Comparison of ENCODE assay signal across 35 cellular contexts in the genomic region with DNA sequence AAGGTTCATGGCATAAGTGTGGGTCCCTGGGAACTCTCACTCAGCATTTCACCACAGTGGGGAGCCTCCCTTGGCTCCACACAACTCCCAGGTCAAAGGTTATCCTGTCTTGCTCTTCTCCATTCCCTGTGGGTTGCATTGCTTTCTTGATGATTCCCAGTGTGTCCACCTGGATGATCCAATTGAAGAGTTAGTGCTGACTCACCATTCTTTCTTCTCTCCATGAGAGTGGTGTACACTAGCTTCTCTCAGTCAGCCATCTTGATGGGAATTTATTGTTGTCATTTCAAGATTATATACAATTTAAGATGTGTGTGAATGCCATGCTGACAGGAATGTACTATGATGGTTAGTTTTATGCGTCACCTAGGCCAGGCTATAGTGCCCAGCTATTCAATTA. TPM values are rescaled to one million over a fixed set of nuclear protein-coding genes. Genes with fewer than 3 reads are reported as not detected.
"Had no signal": no experiment of that assay in that cellular context is flagged by ENCODE, and none has a peak within 500 bp of the region (broad histone marks: within the 10 kb centered on the region; RNA-seq: fewer than 3 reads in every experiment).

No MANE protein-coding gene starts in this region.

- H3K9ac ChIP-seq: parathyroid adenoma had no signal

- H3K4me2 ChIP-seq: smooth muscle cell had no signal

- H3K36me3 Mint-ChIP-seq: stimulated activated memory B cell treated with anti-CD40 and anti-IgM and Interleukin-4, amounts not matched to agents 10 μg/mL and 1 μg/mL and 100 μg/mL, for 72 hours; type B pancreatic cell had no signal

- H3K4me1 Mint-ChIP-seq: nephron progenitor cell; neural crest cell; stimulated activated memory B cell treated with anti-CD40 and anti-IgM and Interleukin-4, amounts not matched to agents 10 μg/mL and 1 μg/mL and 100 μg/mL, for 72 hours; stimulated activated naive CD8-positive, alpha-beta T cell treated with anti-CD3 and anti-CD28 coated beads, Interleukin-15, amount 100 ng/mL, for 72 hours had no signal

- DNase-seq: naive thymus-derived CD8-positive, alpha-beta T cell; nephron progenitor cell; nucleus accumbens; ovary; psoas muscle; right cardiac atrium; spleen; stimulated activated CD4-positive, alpha-beta T cell treated with anti-CD3 and anti-CD28 coated beads, Interleukin-12 subunit alpha, Interleukin-12 subunit beta, amount 100 ng/mL, for 4 hours; stimulated activated CD4-positive, alpha-beta T cell treated with anti-CD3 and anti-CD28 coated beads, Interleukin-1b, Interleukin-23, amount 100 ng/mL, for 48 hours; stimulated activated CD4-positive, alpha-beta T cell treated with anti-CD3 and anti-CD28 coated beads, Interleukin-4, amount 100 ng/mL, for 1 hour; stimulated activated CD4-positive, alpha-beta T cell treated with anti-CD3 and anti-CD28 coated beads, Interleukin-4, amount 100 ng/mL, for 4 hours; stimulated activated CD8-positive, alpha-beta memory T cell treated with anti-CD3 and anti-CD28 coated beads, Interleukin-4, amount 100 ng/mL, for 48 hours; stimulated activated naive CD4-positive, alpha-beta T cell; stimulated activated naive CD8-positive, alpha-beta T cell treated with anti-CD3 and anti-CD28 coated beads, Interleukin-15, amount 100 ng/mL, for 72 hours; stimulated activated naive CD8-positive, alpha-beta T cell treated with anti-CD3 and anti-CD28 coated beads, Interleukin-15, Interleukin-2, amounts not matched to agents 100 U/mL and 50 U/mL, for 24 hours; substantia nigra; testis; tibial artery; transverse colon; upper lobe of right lung; uterus had no signal

- H2AFZ ChIP-seq: parathyroid adenoma had no signal

- H3K4me1 ChIP-seq: parathyroid adenoma, psoas muscle, spleen, suprapubic skin, testis, tibial artery, transverse colon, upper lobe of right lung, uterus had no signal

- H3K4me3 Mint-ChIP-seq: naive thymus-derived CD8-positive, alpha-beta T cell; natural killer cell treated with Interleukin-12 subunit alpha and Interleukin-12 subunit beta and Interleukin-15 and Interleukin-18, amount 100 ng/mL, for 72 hours; nephron progenitor cell; neural crest cell; stimulated activated memory B cell treated with anti-CD40 and anti-IgM and Interleukin-4, amounts not matched to agents 10 μg/mL and 1 μg/mL and 100 μg/mL, for 72 hours; stimulated activated naive CD8-positive, alpha-beta T cell treated with anti-CD3 and anti-CD28 coated beads, Interleukin-15, amount 100 ng/mL, for 72 hours; type B pancreatic cell had no signal

- H3K27ac ChIP-seq: neutrophil, ovary, parathyroid adenoma, psoas muscle, skin epidermis, spleen, suprapubic skin, testis, tibial artery, transverse colon, upper lobe of right lung, uterus had no signal

- H3K27ac Mint-ChIP-seq: naive thymus-derived CD8-positive, alpha-beta T cell; natural killer cell treated with Interleukin-12 subunit alpha and Interleukin-12 subunit beta and Interleukin-15 and Interleukin-18, amount 100 ng/mL, for 72 hours; nephron progenitor cell; progenitor cell of endocrine pancreas; stimulated activated memory B cell treated with anti-CD40 and anti-IgM and Interleukin-4, amounts not matched to agents 10 μg/mL and 1 μg/mL and 100 μg/mL, for 72 hours; type B pancreatic cell had no signal

- ATAC-seq: naive thymus-derived CD8-positive, alpha-beta T cell; natural killer cell treated with Interleukin-12 subunit alpha and Interleukin-12 subunit beta and Interleukin-15 and Interleukin-18, amount 100 ng/mL, for 72 hours; psoas muscle; right cardiac atrium; sciatic nerve; stimulated activated memory B cell treated with anti-CD40 and anti-IgM and Interleukin-4, amounts not matched to agents 10 μg/mL and 1 μg/mL and 100 μg/mL, for 72 hours; stimulated activated naive CD8-positive, alpha-beta T cell treated with anti-CD3 and anti-CD28 coated beads, Interleukin-15, amount 100 ng/mL, for 72 hours; stimulated activated naive CD8-positive, alpha-beta T cell treated with anti-CD3 and anti-CD28 coated beads, Interleukin-15, Interleukin-2, amounts not matched to agents 100 U/mL and 50 U/mL, for 24 hours; upper lobe of right lung had no signal

- H3K27me3 Mint-ChIP-seq: progenitor cell of endocrine pancreas; stimulated activated naive CD8-positive, alpha-beta T cell treated with anti-CD3 and anti-CD28 coated beads, Interleukin-15, amount 100 ng/mL, for 72 hours; type B pancreatic cell had no signal

- H3K9me3 ChIP-seq: testis had no signal

- H3K27me3 ChIP-seq: neutrophil, ovary, suprapubic skin, testis, tibial artery, transverse colon, upper lobe of right lung, uterus had no signal

- H3K4me3 ChIP-seq: ovary, psoas muscle, skin epidermis, smooth muscle cell, spleen, suprapubic skin, testis, tibial artery, transverse colon, upper lobe of right lung, uterus had no signal

- H3K36me3 ChIP-seq: neutrophil, ovary, spleen, suprapubic skin, tibial artery, transverse colon, upper lobe of right lung, uterus had no signal

RNA-seq across cellular contexts. Expression of a gene that starts 25.6 kb away (rescaled TPM):
- total RNA-seq: naive thymus-derived CD8-positive, alpha-beta T cell; natural killer cell treated with Interleukin-12 subunit alpha and Interleukin-12 subunit beta and Interleukin-15 and Interleukin-18, amount 100 ng/mL, for 72 hours; neural crest cell; omental fat pad; ovary; progenitor cell of endocrine pancreas; psoas muscle; renal cortical epithelial cell; right cardiac atrium; sciatic nerve; smooth muscle cell; spleen; suprapubic skin; transverse colon; upper lobe of right lung; urinary bladder; uterus had no signal
- polyA plus RNA-seq: naive thymus-derived CD8-positive, alpha-beta T cell; ovary; psoas muscle; right cardiac atrium; smooth muscle cell; spleen; urinary bladder had no signal

RNA-seq across cellular contexts. Expression of a gene that starts 50.1 kb away (rescaled TPM):
- total RNA-seq: naive thymus-derived CD8-positive, alpha-beta T cell; natural killer cell treated with Interleukin-12 subunit alpha and Interleukin-12 subunit beta and Interleukin-15 and Interleukin-18, amount 100 ng/mL, for 72 hours; neural crest cell; omental fat pad; ovary; progenitor cell of endocrine pancreas; psoas muscle; renal cortical epithelial cell; right cardiac atrium; sciatic nerve; smooth muscle cell; spleen; testis; transverse colon; upper lobe of right lung; urinary bladder; uterus had no signal
- polyA plus RNA-seq: naive thymus-derived CD8-positive, alpha-beta T cell; ovary; psoas muscle; smooth muscle cell; urinary bladder had no signal
